9 cellular contexts compared by ENCODE assay signal in the genomic region with DNA sequence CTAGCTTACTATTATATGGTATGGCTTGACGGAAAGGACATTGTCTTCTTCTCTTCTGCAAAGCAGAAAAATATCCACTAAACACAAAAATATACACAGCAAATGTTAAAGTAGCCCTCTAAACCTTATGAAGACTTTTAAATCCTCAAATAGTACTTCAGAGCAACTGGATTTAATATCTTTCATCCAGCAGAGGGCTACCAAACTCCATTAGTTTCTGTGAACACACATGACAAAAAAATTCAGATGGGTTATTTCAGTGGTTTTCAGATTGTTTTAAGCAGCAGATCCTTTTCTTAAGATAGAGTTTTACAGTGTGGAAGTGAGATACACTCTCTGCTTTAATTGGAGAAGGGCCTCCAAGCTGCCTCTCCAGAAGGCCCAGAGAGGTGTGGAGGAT.
DNase-seq lines count a peak whose midpoint lies in the region; ATAC-seq and TF ChIP-seq lines count a peak whose summit lies in the region.
"Had no signal": no experiment of that assay in that cellular context is flagged by ENCODE, and none has a peak within 500 bp of the region (broad histone marks: within the 10 kb centered on the region; RNA-seq: fewer than 3 reads in every experiment).

No MANE protein-coding gene starts in this region.

- DNase-seq in DMS153 (lab: John Stamatoyannopoulos, UW) (peak; percentile 11), DMS153 treated with DMSO at 0.1 percent for 48 hours (lab: John Stamatoyannopoulos, UW; ENCODE audit: unreplicated experiment) (no peak), OCI-M1 (lab: John Stamatoyannopoulos, UW) (peak; percentile 67), foreskin fibroblast (peak; percentile 30 to 74), smooth muscle cell of the brain vasculature (ENCODE audit: low read depth, low spot score) (peak; percentile 20), NCI-H510A treated with DMSO at 0.1 percent for 48 hours (lab: John Stamatoyannopoulos, UW) (no peak)

- ATAC-seq in HG03378 (IDR thresholded peaks at IDR 0.05; ENCODE audit: unreplicated experiment) (no peak), HG02642 (IDR thresholded peaks at IDR 0.05; ENCODE audit: poor library complexity, unreplicated experiment) (no peak)

- H3K4me3 ChIP-seq in foreskin fibroblast (ENCODE audit: low read depth in 1 of 2, low read length in 2 of 2): no peak overlapping the region
- H3K4me3 ChIP-seq: SJCRH30 had no signal

- peak; percentile 34 for TF ChIP-seq CTCF in foreskin fibroblast (IDR thresholded peaks at IDR 0.05; ENCODE audit: low read depth, low read length)

Comparison
In these comparisons a context has a peak if more than half of its experiments do, and no peak if none do; other contexts are left out.
1. DNase-seq: peak in DMS153 (single experiment), OCI-M1 (single experiment), foreskin fibroblast (2 of 2) and smooth muscle cell of the brain vasculature (single experiment); none in DMS153 treated with DMSO at 0.1 percent for 48 hours (single experiment) and NCI-H510A treated with DMSO at 0.1 percent for 48 hours (single experiment).